ENCODE assay signal across 8 cellular contexts in the genomic region with DNA sequence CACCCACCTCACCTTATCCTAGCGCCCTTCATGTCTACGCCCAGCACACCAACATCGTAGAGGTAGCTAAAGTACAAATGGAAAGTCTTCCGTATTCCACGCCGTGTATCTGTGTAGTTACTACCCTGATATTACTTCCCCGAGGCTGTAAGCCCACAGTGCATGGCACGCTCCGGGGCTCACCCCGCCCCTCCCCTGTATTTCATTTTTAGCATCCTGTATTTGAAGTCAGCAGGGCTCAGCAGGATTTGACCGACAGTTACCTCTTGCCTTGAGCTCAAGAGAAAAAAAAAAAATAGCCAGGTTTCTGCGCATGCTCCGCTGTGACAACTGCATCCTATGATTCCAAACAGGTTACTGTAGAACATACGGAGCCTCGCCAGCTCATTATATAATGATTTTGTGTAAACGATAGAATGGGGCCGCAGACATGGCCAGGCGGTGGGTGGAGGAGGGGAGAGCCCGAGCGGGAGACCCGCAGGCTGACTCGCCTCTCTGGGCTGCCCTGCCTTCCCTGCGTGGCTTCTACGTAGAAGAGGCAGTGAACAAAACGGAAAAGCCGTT. TPM values are rescaled to one million over a fixed set of nuclear protein-coding genes. Genes with fewer than 3 reads are reported as not detected.
A peak's percentile ranks its signal among the peaks of the same experiment; 100 is the strongest.
DNase-seq lines count a peak whose midpoint lies in the region; ATAC-seq, FAIRE-seq and TF ChIP-seq lines count a peak whose summit lies in the region.

No MANE protein-coding gene starts in this region.

- H3K27me3 ChIP-seq in esophagus muscularis mucosa: no peaks in the 10 kb centered on the region
- H3K27me3 ChIP-seq in mucosa of rectum (ENCODE audit: control insufficient read depth in 2 of 2, insufficient read depth in 2 of 2, low read length in 2 of 2): no peaks in the 10 kb centered on the region

- H3K4me1 ChIP-seq in esophagus muscularis mucosa (peaks cover 26 to 45% (median 37%) of the 10 kb centered on the region in 4 donors), mucosa of rectum (ENCODE audit: control insufficient read depth in 2 of 2, insufficient read depth in 2 of 2, low read length in 2 of 2) (peaks cover 16 to 17% of the 10 kb centered on the region in 2 donors)

- peaks cover 0 to 4% (median 0%) of the 10 kb centered on the region in 4 donors for H3K36me3 ChIP-seq in esophagus muscularis mucosa
- H3K36me3 ChIP-seq in mucosa of rectum (ENCODE audit: control insufficient read depth in 2 of 2, insufficient read depth in 2 of 2, low read length in 2 of 2): no peaks in the 10 kb centered on the region

- H3K4me3 ChIP-seq in esophagus muscularis mucosa (peak overlapping the region; percentile 67 to 87 (median 77)), mucosa of rectum (ENCODE audit: low read length in 2 of 2) (peak overlapping the region; percentile 68 to 93)

- H3K4me1 Mint-ChIP-seq in activated T-cell treated with anti-CD3 and anti-CD28 coated beads, Interleukin-2, amount 50 U/mL, for 72 hours (ENCODE audit: low read depth): peaks cover 47% of the 10 kb centered on the region

- H3K27ac ChIP-seq in esophagus muscularis mucosa (replicated peaks in 1 of 4) (peak overlapping the region; percentile 69 to 85 (median 79)), mucosa of rectum (ENCODE audit: low read depth in 2 of 2, low read length in 2 of 2) (peak overlapping the region; percentile 91)

- H3K9me3 ChIP-seq in esophagus muscularis mucosa (no peaks in the 10 kb centered on the region), mucosa of rectum (ENCODE audit: control insufficient read depth in 2 of 2, low read length in 2 of 2) (no peaks in the 10 kb centered on the region)

- intact Hi-C loops in esophagus muscularis mucosa (cut with DNase I): no loop called here

- DNase-seq in DMS153 treated with DMSO at 0.1 percent for 48 hours (lab: John Stamatoyannopoulos, UW; ENCODE audit: unreplicated experiment) (peak; percentile 90), NCI-H748 (lab: John Stamatoyannopoulos, UW; ENCODE audit: unreplicated experiment) (peak; percentile 96), esophagus muscularis mucosa (ENCODE audit: extremely low spot score) (peak; percentile 94), superior temporal gyrus (ENCODE audit: extremely low spot score) (peak; percentile 94), RCC 7860 (ENCODE audit: low spot score) (no peak)
- DNase-seq in activated T-cell treated with anti-CD3 and anti-CD28 coated beads, Interleukin-2, amount 50 U/mL, for 72 hours: peak; percentile 74 to 79

- peak overlapping the region; percentile 88 to 97 for H3K4me3 Mint-ChIP-seq in activated T-cell treated with anti-CD3 and anti-CD28 coated beads, Interleukin-2, amount 50 U/mL, for 72 hours

- peak; percentile 53 for ATAC-seq in HG02852 (IDR thresholded peaks at IDR 0.05; ENCODE audit: unreplicated experiment)
- peak; percentile 83 to 84 for ATAC-seq in activated T-cell treated with anti-CD3 and anti-CD28 coated beads, Interleukin-2, amount 50 U/mL, for 72 hours (replicated peaks in 1 of 2)

- no peak for TF ChIP-seq EP300 in esophagus muscularis mucosa (IDR thresholded peaks at IDR 0.05)

- peak overlapping the region; percentile 32 for H3K27ac Mint-ChIP-seq in activated T-cell treated with anti-CD3 and anti-CD28 coated beads, Interleukin-2, amount 50 U/mL, for 72 hours

- peaks cover 0 to 2% of the 10 kb centered on the region in 2 donors for H3K9me3 Mint-ChIP-seq in activated T-cell treated with anti-CD3 and anti-CD28 coated beads, Interleukin-2, amount 50 U/mL, for 72 hours

- no peak for TF ChIP-seq CTCF in esophagus muscularis mucosa (IDR thresholded peaks at IDR 0.05)

- no peak for FAIRE-seq in RCC 7860 (lab: Jason Lieb, UNC)

- no peaks in the 10 kb centered on the region for H3K27me3 Mint-ChIP-seq in activated T-cell treated with anti-CD3 and anti-CD28 coated beads, Interleukin-2, amount 50 U/mL, for 72 hours (ENCODE audit: low read depth)

- peak overlapping the region; percentile 86 to 92 for H3K9ac ChIP-seq in mucosa of rectum (ENCODE audit: low read depth in 1 of 2, low read length in 2 of 2)

- no peak for TF ChIP-seq POLR2A in esophagus muscularis mucosa (IDR thresholded peaks at IDR 0.05; ENCODE audit: low read depth)

- H3K36me3 Mint-ChIP-seq in activated T-cell treated with anti-CD3 and anti-CD28 coated beads, Interleukin-2, amount 50 U/mL, for 72 hours (ENCODE audit: insufficient read depth in 2 of 2): peaks cover 3 to 13% of the 10 kb centered on the region in 2 donors

- WGBS in esophagus muscularis mucosa: 5% methylated on average over 26 of the region's 26 CpGs

RNA-seq across cellular contexts. Expression of gene ABCG1, which starts 1.3 kb away (rescaled TPM):
- total RNA-seq in activated T-cell treated with anti-CD3 and anti-CD28 coated beads, Interleukin-2, amount 50 U/mL, for 72 hours: 10 to 100 TPM; 53.1 to 55.5 TPM
- 10 to 100 TPM; 16.1 to 25.9 (median 20.0) TPM for total RNA-seq in esophagus muscularis mucosa
